ENCODE assay signal across 33 cellular contexts in the genomic region with DNA sequence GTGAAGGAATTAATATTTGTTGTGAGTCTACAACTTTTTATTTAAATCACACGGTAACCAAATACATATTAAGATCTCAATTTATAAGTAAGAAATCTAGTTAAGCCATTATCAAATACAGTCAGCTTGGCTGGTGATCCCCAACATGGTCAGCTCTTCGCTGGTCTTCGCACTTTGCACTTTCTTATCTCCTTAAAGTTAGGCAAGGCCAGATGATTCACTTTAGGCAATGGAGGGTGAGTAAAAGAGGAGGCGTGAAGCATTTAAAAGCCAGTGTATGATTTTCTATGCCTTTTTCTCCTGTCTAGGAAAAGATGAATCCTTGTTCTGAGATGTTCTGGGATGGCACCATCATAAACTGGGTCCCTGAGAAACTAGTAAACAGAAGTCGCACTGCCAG.
"Had no signal": no experiment of that assay in that cellular context is flagged by ENCODE, and none has a peak within 500 bp of the region (broad histone marks: within the 10 kb centered on the region; RNA-seq: fewer than 3 reads in every experiment).

No MANE protein-coding gene starts in this region.

- H3K4me2 ChIP-seq: smooth muscle cell had no signal

- DNase-seq: activated CD4-positive, alpha-beta T cell treated with anti-CD3 and anti-CD28 coated beads for 48 hours; activated CD4-positive, alpha-beta T cell treated with anti-CD3 and anti-CD28 coated beads, Interleukin-2, amount 50 U/mL, for 48 hours; activated CD8-positive, alpha-beta memory T cell treated with anti-CD3 and anti-CD28 coated beads for 24 hours; activated effector memory CD4-positive, alpha-beta T cell treated with anti-CD3 and anti-CD28 coated beads, Interleukin-2, amount 50 U/mL, for 16 hours; activated naive CD4-positive, alpha-beta T cell treated with anti-CD3 and anti-CD28 coated beads for 36 hours; activated naive CD8-positive, alpha-beta T cell treated with anti-CD3 and anti-CD28 coated beads for 36 hours; adrenal gland; brain microvascular endothelial cell; cortex of kidney; effector memory CD8-positive, alpha-beta T cell; erythroblast; foreskin melanocyte; heart right ventricle; islet precursor cell; left ventricle myocardium inferior; mesendoderm; psoas muscle; sigmoid colon; stimulated activated CD4-positive, alpha-beta T cell treated with anti-CD3 and anti-CD28 coated beads, Interleukin-1b, Interleukin-23, amount 100 ng/mL, for 48 hours; stimulated activated CD4-positive, alpha-beta T cell treated with anti-CD3 and anti-CD28 coated beads, Interleukin-4, amount 100 ng/mL, for 4 hours; stimulated activated CD8-positive, alpha-beta memory T cell treated with anti-CD3 and anti-CD28 coated beads, Interleukin-4, amount 100 ng/mL, for 48 hours; stomach; thyroid gland; upper lobe of right lung; WERI-Rb-1 had no signal

- H3K9me3 Mint-ChIP-seq: activated naive CD4-positive, alpha-beta T cell treated with anti-CD3 and anti-CD28 coated beads for 36 hours had no signal

- H3K4me1 ChIP-seq: adrenal gland, ascending aorta, heart right ventricle, left ventricle myocardium inferior, parathyroid adenoma, psoas muscle, sigmoid colon, stomach, thyroid gland, upper lobe of right lung had no signal

- H3K9ac ChIP-seq: parathyroid adenoma had no signal

- H3K27me3 ChIP-seq: adrenal gland, ascending aorta, brain microvascular endothelial cell, heart right ventricle, sigmoid colon, stomach, thyroid gland, upper lobe of right lung had no signal

- H3K27me3 Mint-ChIP-seq: activated naive CD8-positive, alpha-beta T cell treated with anti-CD3 and anti-CD28 coated beads for 36 hours; effector memory CD8-positive, alpha-beta T cell; stimulated activated memory B cell treated with anti-CD40 and anti-IgM and Interleukin-4, amounts not matched to agents 10 μg/mL and 1 μg/mL and 100 μg/mL, for 72 hours had no signal

- H3K9me3 ChIP-seq: adrenal gland, ascending aorta, heart right ventricle, left ventricle myocardium inferior, psoas muscle, sigmoid colon, stomach, thyroid gland, upper lobe of right lung had no signal

- H3K79me2 ChIP-seq: parathyroid adenoma had no signal

- H3K36me3 ChIP-seq: adrenal gland, ascending aorta, brain microvascular endothelial cell, heart right ventricle, left ventricle myocardium inferior, sigmoid colon, stomach, thyroid gland, upper lobe of right lung, WERI-Rb-1 had no signal

- H3K27ac Mint-ChIP-seq: activated naive CD4-positive, alpha-beta T cell treated with anti-CD3 and anti-CD28 coated beads for 36 hours; activated naive CD8-positive, alpha-beta T cell treated with anti-CD3 and anti-CD28 coated beads for 36 hours; activated T-helper 1 cell treated with anti-CD3 and anti-CD28 coated beads, Interleukin-12 subunit alpha, Interleukin-12 subunit beta, Interleukin-2, Interleukin-4 antibody, amounts not matched to agents 30 ng/mL and 10 ng/mL and 1 ng/mL, durations not matched to agents 14 hours and 24 hours and 36 hours; effector memory CD8-positive, alpha-beta T cell; natural killer cell treated with Interleukin-12 subunit alpha and Interleukin-12 subunit beta and Interleukin-15 and Interleukin-18, amount 100 ng/mL, for 72 hours; stimulated activated memory B cell treated with anti-CD40 and anti-IgM and Interleukin-4, amounts not matched to agents 10 μg/mL and 1 μg/mL and 100 μg/mL, for 72 hours had no signal

- H3K4me3 ChIP-seq: adrenal gland, ascending aorta, heart right ventricle, left ventricle myocardium inferior, lung, psoas muscle, sigmoid colon, smooth muscle cell, stomach, thyroid gland, upper lobe of right lung had no signal

- H3K36me3 Mint-ChIP-seq: activated naive CD8-positive, alpha-beta T cell treated with anti-CD3 and anti-CD28 coated beads for 36 hours; natural killer cell treated with Interleukin-12 subunit alpha and Interleukin-12 subunit beta and Interleukin-15 and Interleukin-18, amount 100 ng/mL, for 72 hours; stimulated activated memory B cell treated with anti-CD40 and anti-IgM and Interleukin-4, amounts not matched to agents 10 μg/mL and 1 μg/mL and 100 μg/mL, for 72 hours had no signal

- H3K27ac ChIP-seq: adrenal gland, ascending aorta, brain microvascular endothelial cell, heart right ventricle, left ventricle myocardium inferior, parathyroid adenoma, psoas muscle, sigmoid colon, stomach, thyroid gland, upper lobe of right lung, WERI-Rb-1 had no signal

- H2AFZ ChIP-seq: parathyroid adenoma had no signal

- ATAC-seq: activated CD4-positive, CD25-positive, alpha-beta regulatory T cell treated with anti-CD3 and anti-CD28 coated beads, Interleukin-2, amount 50 U/mL, for 24 hours; effector memory CD8-positive, alpha-beta T cell; heart right ventricle; natural killer cell treated with Interleukin-12 subunit alpha and Interleukin-12 subunit beta and Interleukin-15 and Interleukin-18, amount 100 ng/mL, for 72 hours; psoas muscle; stimulated activated memory B cell treated with anti-CD40 and anti-IgM and Interleukin-4, amounts not matched to agents 10 μg/mL and 1 μg/mL and 100 μg/mL, for 72 hours; upper lobe of right lung had no signal

- H3K4me1 Mint-ChIP-seq: activated naive CD8-positive, alpha-beta T cell treated with anti-CD3 and anti-CD28 coated beads for 36 hours; stimulated activated memory B cell treated with anti-CD40 and anti-IgM and Interleukin-4, amounts not matched to agents 10 μg/mL and 1 μg/mL and 100 μg/mL, for 72 hours had no signal

- H3K4me3 Mint-ChIP-seq: activated naive CD4-positive, alpha-beta T cell treated with anti-CD3 and anti-CD28 coated beads for 36 hours; activated naive CD8-positive, alpha-beta T cell treated with anti-CD3 and anti-CD28 coated beads for 36 hours; activated T-helper 1 cell treated with anti-CD3 and anti-CD28 coated beads, Interleukin-12 subunit alpha, Interleukin-12 subunit beta, Interleukin-2, Interleukin-4 antibody, amounts not matched to agents 30 ng/mL and 10 ng/mL and 1 ng/mL, durations not matched to agents 14 hours and 24 hours and 36 hours; effector memory CD8-positive, alpha-beta T cell; natural killer cell treated with Interleukin-12 subunit alpha and Interleukin-12 subunit beta and Interleukin-15 and Interleukin-18, amount 100 ng/mL, for 72 hours; stimulated activated memory B cell treated with anti-CD40 and anti-IgM and Interleukin-4, amounts not matched to agents 10 μg/mL and 1 μg/mL and 100 μg/mL, for 72 hours had no signal
